8 cellular contexts compared by ENCODE assay signal in the genomic region with DNA sequence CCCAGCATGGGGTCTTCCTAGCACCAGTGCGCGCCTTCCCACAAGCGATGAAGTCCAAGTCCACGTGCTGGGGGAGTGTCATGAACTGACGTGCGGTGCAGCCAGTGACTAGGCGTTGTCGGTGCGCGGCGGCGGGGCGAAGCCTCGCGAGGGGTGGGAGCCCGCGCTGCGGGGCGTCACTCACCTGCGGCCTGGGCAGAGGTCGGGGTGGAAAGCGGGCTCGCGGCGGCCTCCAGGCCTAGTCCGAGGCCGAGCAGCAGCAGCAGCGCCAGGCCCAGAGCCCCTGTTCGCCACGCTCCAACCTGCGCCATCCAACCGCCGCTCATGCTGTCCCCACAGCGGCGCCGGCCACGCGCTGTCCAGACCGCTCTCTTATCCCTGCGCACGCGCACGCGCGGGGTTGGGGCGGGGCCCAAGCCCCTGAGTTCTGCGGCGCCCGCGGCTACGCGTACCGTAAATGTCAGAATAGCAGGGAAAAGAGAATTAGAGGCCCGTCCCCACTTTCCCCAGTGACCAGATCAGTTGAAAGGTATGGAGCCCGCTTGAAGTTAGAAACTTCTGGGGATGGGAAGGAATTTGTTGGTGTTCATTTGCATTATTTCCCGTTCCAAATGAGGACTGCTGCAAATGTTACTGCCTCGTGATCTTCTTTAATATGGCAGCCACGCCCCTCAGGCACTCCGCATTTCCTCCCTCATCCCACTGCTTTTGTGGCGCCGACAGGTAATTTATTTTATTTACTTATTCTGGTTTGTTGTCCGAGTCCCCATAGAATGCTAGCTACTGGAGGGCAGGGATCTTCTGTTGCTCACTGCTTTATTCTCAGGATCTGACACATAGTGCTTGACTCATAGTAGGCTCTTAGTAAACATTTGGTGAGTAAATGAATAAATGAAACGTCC. TPM values are rescaled to one million over a fixed set of nuclear protein-coding genes. Genes with fewer than 3 reads are reported as not detected.
DNase-seq lines count a peak whose midpoint lies in the region; ATAC-seq and TF ChIP-seq lines count a peak whose summit lies in the region.

A gene (minus strand): TSS at position 394 of the 902 bp plus-strand sequence. CDS start 68 bp downstream, at position 326.

- intact Hi-C loops in lower leg skin (cut with DNase I; ENCODE audit: low total_unique reads) = no loop called here

- no peak within 1 kb of the TSS for H3K27ac ChIP-seq in duodenal mucosa (ENCODE audit: low read depth, low read length)

- peak; percentile 92 for DNase-seq in Ammon's horn (ENCODE audit: low spot score)
- DNase-seq in GM19238 (ENCODE audit: insufficient read length, low spot score) = peak; percentile 91
- peak; percentile 92 for DNase-seq in NCI-H748 (lab: John Stamatoyannopoulos, UW; ENCODE audit: unreplicated experiment)
- peak; percentile 86 to 90 for DNase-seq in activated CD4-positive, alpha-beta T cell treated with anti-CD3 and anti-CD28 coated beads, Interleukin-2, amount 50 U/mL, for 48 hours
- DNase-seq in lower leg skin (ENCODE audit: low spot score in 2 of 2) = peak; percentile 78 to 97
- peak; percentile 88 for DNase-seq in stimulated activated CD4-positive, alpha-beta T cell treated with anti-CD3 and anti-CD28 coated beads, Interleukin-4, amount 100 ng/mL, for 24 hours

- peak within 1 kb of the TSS; percentile 43 to 61 for H3K9ac ChIP-seq in duodenal mucosa (ENCODE audit: low read depth in 1 of 2, low read length in 2 of 2)

- H3K4me3 ChIP-seq in duodenal mucosa (ENCODE audit: low read depth in 1 of 2, low read length in 2 of 2) (peak within 1 kb of the TSS; percentile 73 to 77), lower leg skin (ENCODE audit: low read depth, poor library complexity, severe bottlenecking) (peak within 1 kb of the TSS; percentile 23)

- ATAC-seq in HG03460 (IDR thresholded peaks at IDR 0.05; ENCODE audit: unreplicated experiment) = peak; percentile 65

- no peaks in the 10 kb centered on the region for H3K9me3 ChIP-seq in duodenal mucosa (ENCODE audit: control insufficient read depth in 1 of 2, low read length in 2 of 2)

- peaks cover 9 to 30% of the 10 kb centered on the region in 2 donors for H3K36me3 ChIP-seq in duodenal mucosa (ENCODE audit: control insufficient read depth in 1 of 2, insufficient read depth in 2 of 2, low read length in 2 of 2)

- TF ChIP-seq CTCF in lower leg skin (IDR thresholded peaks at IDR 0.05) = no peak

- TF ChIP-seq POLR2A in lower leg skin (IDR thresholded peaks at IDR 0.05) = no peak

- no peaks in the 10 kb centered on the region for H3K27me3 ChIP-seq in duodenal mucosa (ENCODE audit: control insufficient read depth in 1 of 2, insufficient read depth in 2 of 2, low read length in 2 of 2)

- peaks cover 15 to 31% of the 10 kb centered on the region in 2 donors for H3K4me1 ChIP-seq in duodenal mucosa (ENCODE audit: control insufficient read depth in 1 of 2, insufficient read depth in 2 of 2, low read length in 2 of 2)

- WGBS in lower leg skin, 2 donors = 0% methylated on average over 39 to 53 of the region's 63 CpGs

RNA-seq across cellular contexts. Expression of the gene that starts here (rescaled TPM):
- 10 to 100 TPM in 3 of 4 donors, 1 to 10 TPM in 1; 9.0 to 23.6 (median 16.8) TPM for total RNA-seq in lower leg skin
